Comparison of ENCODE assay signal across 8 cellular contexts in the genomic region with DNA sequence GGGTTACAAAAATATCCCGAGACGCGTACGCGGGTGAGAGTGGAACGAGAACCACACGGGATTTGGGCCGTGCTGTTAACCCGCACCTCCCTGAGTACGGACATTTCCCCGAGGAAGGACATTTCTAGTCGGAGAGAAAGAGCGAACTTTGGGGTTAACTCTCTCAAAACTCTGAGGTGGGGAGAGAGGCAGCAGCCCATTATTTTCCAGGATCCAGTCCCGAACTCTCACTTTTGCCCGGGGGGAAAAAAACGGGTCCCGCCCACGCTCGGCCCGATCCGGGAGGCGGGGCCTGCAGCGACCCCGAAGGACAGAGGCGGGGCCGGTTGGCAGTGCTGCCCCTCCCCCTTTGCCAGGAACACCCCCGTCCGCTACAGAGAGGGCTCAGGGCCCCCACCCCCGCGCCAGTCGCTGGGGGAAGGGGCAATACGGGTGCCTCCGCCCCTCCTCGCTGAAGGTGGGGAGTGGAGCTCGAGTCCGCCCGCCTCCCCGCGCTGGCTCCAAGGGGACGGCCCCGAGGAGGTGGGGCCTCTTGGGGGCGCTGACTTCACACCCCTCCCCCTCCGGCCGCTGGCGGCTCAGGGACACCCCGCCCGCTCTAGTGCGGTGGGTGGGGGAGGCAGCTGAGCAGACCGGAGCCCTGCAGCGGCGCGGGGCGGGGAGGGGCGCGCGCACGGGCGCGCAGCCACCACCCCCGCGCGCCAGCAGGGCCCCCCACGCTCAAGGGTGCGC. TPM values are rescaled to one million over a fixed set of nuclear protein-coding genes. Genes with fewer than 3 reads are reported as not detected.
DNase-seq lines count a peak whose midpoint lies in the region; ATAC-seq, FAIRE-seq and TF ChIP-seq lines count a peak whose summit lies in the region.

No MANE protein-coding gene starts in this region.

- H3K4me3 ChIP-seq in cardiac muscle cell, result peak overlapping the region; percentile 95
- H3K4me3 ChIP-seq in parathyroid adenoma (ENCODE audit: low read depth, low read length), result peak overlapping the region; percentile 84
- H3K4me3 ChIP-seq in tibial artery, result peak overlapping the region; percentile 91 to 99

- H3K4me1 Mint-ChIP-seq in activated naive CD8-positive, alpha-beta T cell treated with anti-CD3 and anti-CD28 coated beads, Interleukin-2, amount 50 U/mL, for 24 hours, result peaks cover 49% of the 10 kb centered on the region

- TF ChIP-seq CTCF in cardiac muscle cell (IDR thresholded peaks at IDR 0.05; ENCODE audit: low read depth, low read length) (no peak), parathyroid adenoma (IDR thresholded peaks at IDR 0.05) (no peak), tibial artery (IDR thresholded peaks at IDR 0.05) (no peak)

- no peaks in the 10 kb centered on the region for H3K27me3 ChIP-seq in cardiac muscle cell
- no peaks in the 10 kb centered on the region for H3K27me3 ChIP-seq in parathyroid adenoma (ENCODE audit: control insufficient read depth, insufficient read depth, low read length)
- H3K27me3 ChIP-seq in tibial artery, result no peaks in the 10 kb centered on the region

- H3K9me3 ChIP-seq in cardiac muscle cell (ENCODE audit: low read depth) (no peaks in the 10 kb centered on the region), parathyroid adenoma (ENCODE audit: control insufficient read depth, low read length) (no peaks in the 10 kb centered on the region), tibial artery (no peaks in the 10 kb centered on the region)

- H3K27me3 Mint-ChIP-seq in activated naive CD8-positive, alpha-beta T cell treated with anti-CD3 and anti-CD28 coated beads, Interleukin-2, amount 50 U/mL, for 24 hours, result peaks cover 3% of the 10 kb centered on the region

- TF ChIP-seq POLR2A in GM12892 (IDR thresholded peaks at IDR 0.05; ENCODE audit: low read depth, low read length), result peak; percentile 71; the same call in 1 of the 2 replicates

- H3K36me3 Mint-ChIP-seq in activated naive CD8-positive, alpha-beta T cell treated with anti-CD3 and anti-CD28 coated beads, Interleukin-2, amount 50 U/mL, for 24 hours (ENCODE audit: low read depth), result peaks cover 34% of the 10 kb centered on the region

- peak overlapping the region; percentile 46 for H2AFZ ChIP-seq in parathyroid adenoma

- peak overlapping the region; percentile 97 for H3K27ac Mint-ChIP-seq in activated naive CD8-positive, alpha-beta T cell treated with anti-CD3 and anti-CD28 coated beads, Interleukin-2, amount 50 U/mL, for 24 hours

- H3K27ac ChIP-seq in cardiac muscle cell (peak overlapping the region; percentile 99), parathyroid adenoma (peak overlapping the region; percentile 94), tibial artery (peak overlapping the region; percentile 98 to 99)

- H3K9ac ChIP-seq in parathyroid adenoma, result no peak overlapping the region

- DNase-seq in GM12892 (ENCODE audit: insufficient read length), result peak; percentile 90
- peak; percentile 98 for DNase-seq in NCI-H1436 (lab: John Stamatoyannopoulos, UW)
- peak; percentile 61 to 85 for DNase-seq in SW 1271 (lab: John Stamatoyannopoulos, UW)
- peak; percentile 97 for DNase-seq in activated naive CD8-positive, alpha-beta T cell treated with anti-CD3 and anti-CD28 coated beads, Interleukin-2, amount 50 U/mL, for 24 hours
- peak; percentile 98 to 99 for DNase-seq in cardiac muscle cell (ENCODE audit: low read depth in 1 of 2, low spot score in 1 of 2)
- peak; percentile 92 to 96 for DNase-seq in tibial artery

- peak; percentile 93 for FAIRE-seq in GM12892 (lab: Jason Lieb, UNC)

- peak overlapping the region; percentile 99 for H3K4me3 Mint-ChIP-seq in activated naive CD8-positive, alpha-beta T cell treated with anti-CD3 and anti-CD28 coated beads, Interleukin-2, amount 50 U/mL, for 24 hours

- peak; percentile 68 for ATAC-seq in HG02840 (IDR thresholded peaks at IDR 0.05; ENCODE audit: low FRiP score, unreplicated experiment)
- ATAC-seq in activated naive CD8-positive, alpha-beta T cell treated with anti-CD3 and anti-CD28 coated beads, Interleukin-2, amount 50 U/mL, for 24 hours, result peak; percentile 83

- H3K9me3 Mint-ChIP-seq in activated naive CD8-positive, alpha-beta T cell treated with anti-CD3 and anti-CD28 coated beads, Interleukin-2, amount 50 U/mL, for 24 hours, result no peaks in the 10 kb centered on the region

- H3K36me3 ChIP-seq in cardiac muscle cell (no peaks in the 10 kb centered on the region), parathyroid adenoma (ENCODE audit: control insufficient read depth, insufficient read depth, low read length) (no peaks in the 10 kb centered on the region), tibial artery (no peaks in the 10 kb centered on the region)

- H3K4me2 ChIP-seq in parathyroid adenoma (ENCODE audit: low read length), result peak overlapping the region; percentile 52

- intact Hi-C loops in tibial artery (cut with DNase I; ENCODE audit: low total_unique reads), result no loop called here

- peaks cover 8% of the 10 kb centered on the region for H3K79me2 ChIP-seq in parathyroid adenoma

- H3K4me1 ChIP-seq in cardiac muscle cell (ENCODE audit: low read depth) (peaks cover 19% of the 10 kb centered on the region), parathyroid adenoma (peaks cover 10% of the 10 kb centered on the region), tibial artery (peaks cover 0 to 40% (median 24%) of the 10 kb centered on the region in 4 donors)

RNA-seq across cellular contexts. Expression of a gene that starts 0.7 kb away (rescaled TPM):
- polyA plus RNA-seq in GM12892 (2012; ENCODE audit: missing spikeins), result 56.8 TPM
- 100 and 175 TPM in 2 replicates for total RNA-seq in cardiac muscle cell
- polyA plus RNA-seq in cardiac muscle cell, result 47.0 and 80.9 TPM in 2 replicates

RNA-seq across cellular contexts. Expression of a gene that starts 26.0 kb away (rescaled TPM):
- 14.0 TPM for polyA plus RNA-seq in GM12892 (2012; ENCODE audit: missing spikeins)
- 3.3 and 7.2 TPM in 2 replicates for total RNA-seq in cardiac muscle cell
- polyA plus RNA-seq in cardiac muscle cell, result 6.5 and 15.2 TPM in 2 replicates

Comparison
In these comparisons a context has a peak if more than half of its experiments do, and no peak if none do; other contexts are left out.
1. Peak in every context shown above with its lines: DNase-seq, ATAC-seq, H3K4me3 ChIP-seq and H3K27ac ChIP-seq.